ENCODE assay signal across 27 cellular contexts in the genomic region with DNA sequence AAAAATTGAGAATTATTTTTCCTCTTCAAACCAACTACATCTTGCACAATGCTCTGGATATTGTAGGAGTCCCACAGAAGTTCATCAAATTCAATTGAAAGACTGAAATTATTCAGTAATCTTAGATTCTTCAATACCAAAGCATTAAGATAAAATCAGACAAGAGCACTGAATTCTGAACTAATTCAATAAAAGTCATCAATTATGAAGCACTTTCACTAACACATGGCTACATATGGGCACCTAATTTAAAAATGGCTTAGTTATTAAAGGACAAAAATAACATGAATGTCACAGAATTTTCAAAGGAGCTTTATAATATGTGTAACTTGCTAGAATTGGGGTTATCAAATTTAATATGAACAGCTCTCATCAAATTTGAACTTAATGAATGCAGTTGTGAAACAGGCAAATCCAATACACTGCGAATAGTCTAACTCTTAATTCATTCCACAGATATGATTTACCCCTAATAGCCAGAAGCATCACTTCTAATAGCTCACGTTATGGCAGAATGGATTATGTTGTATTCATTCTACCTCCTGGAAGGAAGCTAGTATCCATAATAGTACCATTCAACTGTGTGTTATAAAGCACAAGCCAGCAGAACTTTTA.
"Had no signal": no experiment of that assay in that cellular context is flagged by ENCODE, and none has a peak within 500 bp of the region (broad histone marks: within the 10 kb centered on the region; RNA-seq: fewer than 3 reads in every experiment).

No MANE protein-coding gene starts in this region.

- H3K27me3 ChIP-seq: stomach, suprapubic skin, testis, thyroid gland, tibial artery, tibial nerve, transverse colon, upper lobe of left lung, upper lobe of right lung, uterus, vagina had no signal

- H3K4me3 ChIP-seq: stomach, suprapubic skin, testis, thoracic aorta, thyroid gland, tibial artery, tibial nerve, transverse colon, upper lobe of left lung, upper lobe of right lung, uterus, vagina had no signal

- H3K36me3 ChIP-seq: stomach, suprapubic skin, thoracic aorta, thyroid gland, tibial artery, tibial nerve, transverse colon, upper lobe of left lung, upper lobe of right lung, uterus, vagina had no signal

- DNase-seq: stimulated activated CD4-positive, alpha-beta T cell treated with anti-CD3 and anti-CD28 coated beads, Interleukin-2, amount 100 ng/mL, for 48 hours; stimulated activated CD4-positive, alpha-beta T cell treated with anti-CD3 and anti-CD28 coated beads, Interleukin-4, amount 100 ng/mL, for 1 hour; stimulated activated CD4-positive, alpha-beta T cell treated with anti-CD3 and anti-CD28 coated beads, Interleukin-4, amount 100 ng/mL, for 24 hours; stimulated activated CD4-positive, alpha-beta T cell treated with anti-CD3 and anti-CD28 coated beads, Interleukin-4, amount 100 ng/mL, for 4 hours; stimulated activated CD8-positive, alpha-beta memory T cell treated with anti-CD3 and anti-CD28 coated beads, Interleukin-4, amount 100 ng/mL, for 48 hours; stimulated activated naive B cell treated with anti-CD40 and anti-IgM and Interleukin-4, amounts not matched to agents 10 μg/mL and 1 μg/mL and 100 μg/mL, for 72 hours; stimulated activated naive CD4-positive, alpha-beta T cell; stimulated activated naive CD4-positive, alpha-beta T cell treated with Interleukin-2 at 50 U/mL for 16 hours; stimulated activated naive CD8-positive, alpha-beta T cell treated with anti-CD3 and anti-CD28 coated beads, Interleukin-15, amount 100 ng/mL, for 72 hours; stimulated activated naive CD8-positive, alpha-beta T cell treated with anti-CD3 and anti-CD28 coated beads, Interleukin-15, Interleukin-2, amounts not matched to agents 100 U/mL and 50 U/mL, for 24 hours; stomach; substantia nigra; testis; thyroid gland; tibial artery; transverse colon; trophoblast cell; upper lobe of left lung; upper lobe of right lung; uterus had no signal

- FAIRE-seq: urothelium cell line had no signal

- H3K27ac ChIP-seq: stomach, suprapubic skin, testis, thoracic aorta, thyroid gland, tibial artery, tibial nerve, transverse colon, upper lobe of left lung, upper lobe of right lung, uterus, vagina had no signal

- H3K4me1 ChIP-seq: stomach, suprapubic skin, testis, thyroid gland, tibial artery, tibial nerve, transverse colon, upper lobe of left lung, upper lobe of right lung, uterus, vagina had no signal

- H3K9me3 ChIP-seq: stomach, suprapubic skin, testis, thoracic aorta, thyroid gland, tibial artery, tibial nerve, transverse colon, upper lobe of left lung, upper lobe of right lung, uterus, vagina had no signal

- ATAC-seq: stimulated activated effector memory CD8-positive, alpha-beta T cell treated with anti-CD3 and anti-CD28 coated beads, Interleukin-12 subunit alpha, Interleukin-12 subunit beta, amount 100 ng/mL, for 72 hours; stimulated activated memory B cell treated with anti-CD40 and anti-IgM and Interleukin-4, amounts not matched to agents 10 μg/mL and 1 μg/mL and 100 μg/mL, for 72 hours; stimulated activated naive B cell treated with anti-CD40 and anti-IgM and Interleukin-4, amounts not matched to agents 10 μg/mL and 1 μg/mL and 100 μg/mL, for 72 hours; stimulated activated naive CD8-positive, alpha-beta T cell treated with anti-CD3 and anti-CD28 coated beads, Interleukin-15, amount 100 ng/mL, for 72 hours; stimulated activated naive CD8-positive, alpha-beta T cell treated with anti-CD3 and anti-CD28 coated beads, Interleukin-15, Interleukin-2, amounts not matched to agents 100 U/mL and 50 U/mL, for 24 hours; upper lobe of right lung had no signal
